In genomic region chr2:106792671-106793070, GRCh38 we compare ENCODE assay signal across 18 cellular contexts.
DNase-seq lines count a peak whose midpoint lies in the region; TF ChIP-seq lines count a peak whose summit lies in the region.
"Had no signal": no experiment of that assay in that cellular context is flagged by ENCODE, and none has a peak within 500 bp of the region (broad histone marks: within the 10 kb centered on the region; RNA-seq: fewer than 3 reads in every experiment).

No MANE protein-coding gene starts in this region.

- no peak for TF ChIP-seq RAD21 in Ishikawa (IDR thresholded peaks at IDR 0.05; ENCODE audit: low read depth)

- no peak overlapping the region for H3K27ac Mint-ChIP-seq in endothelial cell (ENCODE audit: unreplicated experiment)
- H3K27ac Mint-ChIP-seq: CD4-positive, alpha-beta memory T cell; HFFc6 had no signal

- peaks cover 4% of the 10 kb centered on the region for H3K9me3 Mint-ChIP-seq in endothelial cell (ENCODE audit: unreplicated experiment)

- H3K27me3 Mint-ChIP-seq in endothelial cell (ENCODE audit: unreplicated experiment) = peaks cover 1% of the 10 kb centered on the region

- H3K4me1 Mint-ChIP-seq in endothelial cell (ENCODE audit: unreplicated experiment) = no peaks in the 10 kb centered on the region
- H3K4me1 Mint-ChIP-seq: CD4-positive, alpha-beta memory T cell had no signal

- DNase-seq in NCI-H748 (lab: John Stamatoyannopoulos, UW; ENCODE audit: unreplicated experiment) = peak; percentile 2
- DNase-seq in NCI-H748 treated with DMSO at 0.1 percent for 48 hours (lab: John Stamatoyannopoulos, UW) = no peak
- DNase-seq in endothelial cell (ENCODE audit: low spot score) = no peak
- DNase-seq in stimulated activated naive CD4-positive, alpha-beta T cell treated with Interleukin-2 at 50 U/mL for 16 hours (lab: John Stamatoyannopoulos, UW) = no peak
- no peak for DNase-seq in activated T-cell treated with anti-CD3 and anti-CD28 coated beads, Interleukin-2, amount 50 U/mL, for 48 hours
- DNase-seq: 8988T; ACHN; AML-193; BE2C; Calu3; CD4-positive, alpha-beta memory T cell; COR-L47; DMS53; DMS79 treated with DMSO at 0.1 percent for 48 hours; GF-D8; GOT3; HFFc6 had no signal

- peak overlapping the region; percentile 59 for H3K4me3 Mint-ChIP-seq in endothelial cell (ENCODE audit: unreplicated experiment)
- H3K4me3 Mint-ChIP-seq: CD4-positive, alpha-beta memory T cell; HFFc6 had no signal

- TF ChIP-seq EP300 in Ishikawa (IDR thresholded peaks at IDR 0.05; ENCODE audit: borderline replicate concordance) = no peak

- no peaks in the 10 kb centered on the region for H3K36me3 Mint-ChIP-seq in endothelial cell (ENCODE audit: low read depth, unreplicated experiment)
- H3K36me3 Mint-ChIP-seq: CD4-positive, alpha-beta memory T cell had no signal

- TF ChIP-seq CTCF in endothelial cell (IDR thresholded peaks at IDR 0.05; ENCODE audit: unreplicated experiment) = no peak

TF ChIP-seq in Ishikawa, 13 proteins besides CTCF, POLR2A, EP300 and RAD21:
- TF ChIP-seq EGR1 (IDR thresholded peaks at IDR 0.05) (no peak), ZBTB7A (IDR thresholded peaks at IDR 0.05; ENCODE audit: low read depth) (no peak), CEBPB (IDR thresholded peaks at IDR 0.05) (peak; percentile 34; the same call in 1 of the 2 replicates), TEAD4 (IDR thresholded peaks at IDR 0.05) (no peak), NFIC (IDR thresholded peaks at IDR 0.05) (no peak), TAF1 (IDR thresholded peaks at IDR 0.05; ENCODE audit: low read depth) (no peak), TCF12 (IDR thresholded peaks at IDR 0.05; ENCODE audit: low read depth) (no peak), CREB1 (IDR thresholded peaks at IDR 0.05; ENCODE audit: low read depth) (no peak)
